23 cellular contexts compared by ENCODE assay signal in the genomic region with DNA sequence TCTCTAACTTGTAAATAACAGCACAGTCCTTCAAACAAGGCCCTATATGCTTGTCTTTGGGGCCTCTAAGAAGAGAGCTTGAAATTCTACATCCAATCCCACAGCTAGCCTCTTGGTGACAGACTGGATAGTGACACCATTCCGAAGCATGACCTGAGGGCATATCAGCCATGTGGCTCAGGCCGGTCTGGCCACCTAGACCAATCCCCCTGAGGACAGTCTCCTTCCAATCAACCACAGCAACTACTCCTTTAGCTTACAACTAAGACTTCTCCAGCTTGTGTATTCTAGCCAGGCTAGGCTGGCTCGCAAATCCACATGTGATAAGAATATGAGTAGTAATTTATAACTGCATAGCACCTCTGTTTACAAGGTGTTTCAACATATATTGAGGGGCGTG. TPM values are rescaled to one million over a fixed set of nuclear protein-coding genes. Genes with fewer than 3 reads are reported as not detected.
A peak's percentile ranks its signal among the peaks of the same experiment; 100 is the strongest.
DNase-seq lines count a peak whose midpoint lies in the region; ATAC-seq and TF ChIP-seq lines count a peak whose summit lies in the region.
"Had no signal": no experiment of that assay in that cellular context is flagged by ENCODE, and none has a peak within 500 bp of the region (broad histone marks: within the 10 kb centered on the region; RNA-seq: fewer than 3 reads in every experiment).

No MANE protein-coding gene starts in this region.

- H3K27ac ChIP-seq in left ventricle myocardium inferior (replicated peaks) = peak overlapping the region; percentile 65
- H3K27ac ChIP-seq in adrenal gland = peak overlapping the region in 3 of 5 donors; percentile 15 to 52 (median 16)
- no peak overlapping the region for H3K27ac ChIP-seq in muscle layer of colon (ENCODE audit: low read depth, low read length)
- H3K27ac ChIP-seq in subcutaneous abdominal adipose tissue (ENCODE audit: low read depth, low read length) = peak overlapping the region; percentile 69
- H3K27ac ChIP-seq: body of pancreas, neutrophil, spleen, upper lobe of right lung had no signal

- no peaks in the 10 kb centered on the region for H3K9me3 ChIP-seq in left ventricle myocardium inferior (replicated peaks)
- no peaks in the 10 kb centered on the region for H3K9me3 ChIP-seq in adrenal gland (replicated peaks in 1 of 3)
- H3K9me3 ChIP-seq in muscle layer of colon (ENCODE audit: low read length) = no peaks in the 10 kb centered on the region
- no peaks in the 10 kb centered on the region for H3K9me3 ChIP-seq in subcutaneous abdominal adipose tissue (ENCODE audit: control insufficient read depth in 5 of 5, low read length in 5 of 5)
- H3K9me3 ChIP-seq: body of pancreas, mucosa of descending colon, neutrophil, spleen, upper lobe of right lung had no signal

- H3K9ac ChIP-seq in muscle layer of colon (ENCODE audit: low read length) (peak overlapping the region; percentile 2), subcutaneous abdominal adipose tissue (ENCODE audit: low read length in 5 of 5) (no peak overlapping the region)
- H3K9ac ChIP-seq: BLaER1 treated with 17β-estradiol and CSF1 and Interleukin-3, amounts not matched to agents 10 nM and 100 nM had no signal

- no peak for ATAC-seq in Right ventricle myocardium superior (ENCODE audit: poor library complexity)
- ATAC-seq: activated CD8-positive, alpha-beta T cell treated with anti-CD3 and anti-CD28 coated beads for 36 hours; body of pancreas; mucosa of descending colon; upper lobe of right lung had no signal

- WGBS in adrenal gland, 4 donors = 87 to 91% (median 89%) methylated on average over 4 of the region's 4 CpGs

- H3K36me3 ChIP-seq in left ventricle myocardium inferior (no peaks in the 10 kb centered on the region), adrenal gland (replicated peaks in 1 of 2) (no peaks in the 10 kb centered on the region), muscle layer of colon (ENCODE audit: insufficient read depth, low read length) (no peaks in the 10 kb centered on the region), subcutaneous abdominal adipose tissue (ENCODE audit: control insufficient read depth in 5 of 5, insufficient read depth in 5 of 5, low read length in 5 of 5) (peaks cover 0 to 15% (median 8%) of the 10 kb centered on the region in 5 donors)
- H3K36me3 ChIP-seq: neutrophil, spleen had no signal

- no peak for TF ChIP-seq POLR2A in adrenal gland (IDR thresholded peaks at IDR 0.05)

- intact Hi-C loops in left ventricle myocardium inferior (cut with micrococcal nuclease) = no loop called here
- intact Hi-C loops in Right ventricle myocardium superior (cut with DNase I) = no loop called here
- intact Hi-C loops in adrenal gland (cut with DNase I) = no loop called here

- no peak for TF ChIP-seq CTCF in left ventricle myocardium inferior (IDR thresholded peaks at IDR 0.05; ENCODE audit: borderline replicate concordance)
- no peak for TF ChIP-seq CTCF in adrenal gland (IDR thresholded peaks at IDR 0.05)

- DNase-seq in left ventricle myocardium inferior = no peak
- DNase-seq in Right ventricle myocardium superior = no peak
- no peak for DNase-seq in adrenal gland
- DNase-seq in stimulated activated naive CD4-positive, alpha-beta T cell treated with Interleukin-2 at 50 U/mL for 16 hours (lab: John Stamatoyannopoulos, UW) = no peak
- no peak for DNase-seq in NCI-H2196 (lab: John Stamatoyannopoulos, UW; ENCODE audit: unreplicated experiment)
- no peak for DNase-seq in NCI-H510A treated with DMSO at 0.1 percent for 48 hours (lab: John Stamatoyannopoulos, UW)
- DNase-seq: activated CD8-positive, alpha-beta T cell treated with anti-CD3 and anti-CD28 coated beads for 36 hours; activated effector memory CD4-positive, alpha-beta T cell treated with anti-CD3 and anti-CD28 coated beads, Interleukin-2, amount 50 U/mL, for 16 hours; activated T-cell treated with anti-CD3 and anti-CD28 coated beads for 4 hours; body of pancreas; Calu3; effector memory CD4-positive, alpha-beta T cell; KBM-7; mucosa of descending colon; NCI-H2171 treated with DMSO at 0.1 percent for 48 hours; NCI-H69; SIG-M5; spleen; upper lobe of right lung had no signal

- H3K4me3 ChIP-seq in left ventricle myocardium inferior (no peak overlapping the region), adrenal gland (no peak overlapping the region), muscle layer of colon (ENCODE audit: low read depth in 1 of 2, low read length in 2 of 2) (no peak overlapping the region), subcutaneous abdominal adipose tissue (ENCODE audit: low read depth in 1 of 5, low read length in 5 of 5) (no peak overlapping the region)
- H3K4me3 ChIP-seq: BLaER1 treated with 17β-estradiol and CSF1 and Interleukin-3, amounts not matched to agents 10 nM and 100 nM; body of pancreas; mucosa of descending colon; spleen; upper lobe of right lung had no signal

- no peaks in the 10 kb centered on the region for H3K27me3 ChIP-seq in left ventricle myocardium inferior (ENCODE audit: low read depth)
- H3K27me3 ChIP-seq in adrenal gland = no peaks in the 10 kb centered on the region
- H3K27me3 ChIP-seq in muscle layer of colon (ENCODE audit: control insufficient read depth in 1 of 2, insufficient read depth in 2 of 2, low read length in 2 of 2) = no peaks in the 10 kb centered on the region
- no peaks in the 10 kb centered on the region for H3K27me3 ChIP-seq in subcutaneous abdominal adipose tissue (ENCODE audit: control insufficient read depth in 5 of 5, insufficient read depth in 4 of 5, low read length in 5 of 5)
- H3K27me3 ChIP-seq: BLaER1 treated with 17β-estradiol and CSF1 and Interleukin-3, amounts not matched to agents 10 nM and 100 nM; body of pancreas; neutrophil; spleen; upper lobe of right lung had no signal

- H3K4me1 ChIP-seq in left ventricle myocardium inferior (peaks cover 100% of the 10 kb centered on the region), adrenal gland (replicated peaks in 1 of 2) (peaks cover 79 to 100% of the 10 kb centered on the region in 2 donors), muscle layer of colon (ENCODE audit: insufficient read depth, low read length) (peaks cover 77% of the 10 kb centered on the region), subcutaneous abdominal adipose tissue (ENCODE audit: control insufficient read depth in 5 of 5, insufficient read depth in 5 of 5, low read length in 5 of 5) (peaks cover 15 to 83% (median 76%) of the 10 kb centered on the region in 5 donors)

RNA-seq across cellular contexts. Expression of a gene that starts 14.0 kb away (rescaled TPM):
- total RNA-seq in left ventricle myocardium inferior (23.5 TPM), Right ventricle myocardium superior (18.5 TPM), adrenal gland (10 to 100 TPM; 12.7 to 31.6 (median 23.9) TPM)
- 10 to 100 TPM in 2 of 3 donors, 1 to 10 TPM in 1; 6.5 to 30.6 (median 15.0) TPM for polyA plus RNA-seq in adrenal gland
